9 cellular contexts compared by ENCODE assay signal in the genomic region with DNA sequence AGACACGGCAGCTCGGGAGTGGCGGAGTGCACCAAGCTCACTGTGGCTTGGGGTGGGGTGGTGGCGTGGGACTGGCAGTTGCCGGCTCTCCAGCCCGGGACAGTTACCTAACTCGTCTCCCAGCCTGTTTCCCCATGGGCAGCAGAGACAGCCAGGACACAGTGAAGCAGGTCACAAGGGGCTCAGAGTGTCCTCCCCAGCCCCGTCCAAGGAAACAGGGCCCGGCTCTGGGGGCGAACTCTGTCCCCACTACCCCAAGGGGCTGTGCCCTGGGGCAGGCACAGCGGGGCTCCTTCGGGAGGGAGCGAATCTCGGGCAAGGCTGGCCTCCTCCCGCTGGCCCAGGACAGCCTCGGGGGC. TPM values are rescaled to one million over a fixed set of nuclear protein-coding genes. Genes with fewer than 3 reads are reported as not detected.
A peak's percentile ranks its signal among the peaks of the same experiment; 100 is the strongest.
DNase-seq lines count a peak whose midpoint lies in the region; ATAC-seq and TF ChIP-seq lines count a peak whose summit lies in the region.
"Had no signal": no experiment of that assay in that cellular context is flagged by ENCODE, and none has a peak within 500 bp of the region (broad histone marks: within the 10 kb centered on the region; RNA-seq: fewer than 3 reads in every experiment).

No MANE protein-coding gene starts in this region.

- peak overlapping the region; percentile 7 for H3K4me3 ChIP-seq in CD4-positive, CD25-positive, alpha-beta regulatory T cell (ENCODE audit: low read depth, low read length)
- peak overlapping the region; percentile 45 for H3K4me3 ChIP-seq in HL-60 (replicated peaks; ENCODE audit: insufficient read depth, low read length)
- H3K4me3 ChIP-seq in mucosa of descending colon = peak overlapping the region; percentile 30

- intact Hi-C loops in mucosa of descending colon (cut with DNase I, micrococcal nuclease) = no loop called here

- H3K4me3 Mint-ChIP-seq in CD4-positive, CD25-positive, alpha-beta regulatory T cell = peak overlapping the region; percentile 82 to 93 (median 92)
- peak overlapping the region; percentile 81 for H3K4me3 Mint-ChIP-seq in chondrocyte (ENCODE audit: unreplicated experiment)

- H3K4me1 ChIP-seq in CD4-positive, CD25-positive, alpha-beta regulatory T cell (ENCODE audit: control insufficient read depth, insufficient read depth, low read length, poor library complexity, severe bottlenecking) = peaks cover 16% of the 10 kb centered on the region
- peaks cover 9% of the 10 kb centered on the region for H3K4me1 ChIP-seq in mucosa of descending colon (ENCODE audit: low read depth)

- peaks cover 10% of the 10 kb centered on the region for H3K27me3 Mint-ChIP-seq in CD4-positive, CD25-positive, alpha-beta regulatory T cell
- H3K27me3 Mint-ChIP-seq in chondrocyte (ENCODE audit: low read depth) = no peaks in the 10 kb centered on the region

- no peaks in the 10 kb centered on the region for H3K9me3 Mint-ChIP-seq in CD4-positive, CD25-positive, alpha-beta regulatory T cell
- peaks cover 4% of the 10 kb centered on the region for H3K9me3 Mint-ChIP-seq in chondrocyte (ENCODE audit: low read depth)

- no peaks in the 10 kb centered on the region for H3K9me3 ChIP-seq in CD4-positive, CD25-positive, alpha-beta regulatory T cell (ENCODE audit: control insufficient read depth in 2 of 2, low read length in 2 of 2)
- H3K9me3 ChIP-seq in mucosa of descending colon = no peaks in the 10 kb centered on the region

- H3K36me3 ChIP-seq in CD4-positive, CD25-positive, alpha-beta regulatory T cell (ENCODE audit: control insufficient read depth, insufficient read depth, low read length) = no peaks in the 10 kb centered on the region
- no peaks in the 10 kb centered on the region for H3K36me3 ChIP-seq in mucosa of descending colon (ENCODE audit: low read depth)

- DNase-seq in CD4-positive, CD25-positive, alpha-beta regulatory T cell = no peak
- DNase-seq in HL-60 (ENCODE audit: low read depth in 1 of 2, low spot score in 1 of 2) (no peak), chondrocyte (ENCODE audit: low spot score) (peak; percentile 82), mucosa of descending colon (peak; percentile 49 to 69 (median 62)), NCI-H2029 treated with DMSO at 0.1 percent for 48 hours (lab: John Stamatoyannopoulos, UW) (no peak), NCI-H748 treated with DMSO at 0.1 percent for 48 hours (lab: John Stamatoyannopoulos, UW) (no peak), NCI-H524 treated with DMSO at 0.1 percent for 48 hours (lab: John Stamatoyannopoulos, UW) (no peak)

- H3K27ac Mint-ChIP-seq in CD4-positive, CD25-positive, alpha-beta regulatory T cell = peak overlapping the region in 1 of 3 donors; percentile 72
- no peak overlapping the region for H3K27ac Mint-ChIP-seq in chondrocyte (ENCODE audit: unreplicated experiment)

- no peak for TF ChIP-seq CTCF in HL-60 (IDR thresholded peaks at IDR 0.05; ENCODE audit: insufficient read depth, low read length)
- TF ChIP-seq CTCF in chondrocyte (IDR thresholded peaks at IDR 0.05) = no peak
- TF ChIP-seq CTCF in mucosa of descending colon (IDR thresholded peaks at IDR 0.05) = no peak

- H3K27me3 ChIP-seq in CD4-positive, CD25-positive, alpha-beta regulatory T cell (ENCODE audit: control insufficient read depth, insufficient read depth, low read length) = no peaks in the 10 kb centered on the region
- H3K27me3 ChIP-seq in HL-60 (ENCODE audit: insufficient read depth, poor library complexity, severe bottlenecking) = peaks cover 8% of the 10 kb centered on the region

- no peaks in the 10 kb centered on the region for H3K36me3 Mint-ChIP-seq in CD4-positive, CD25-positive, alpha-beta regulatory T cell
- no peaks in the 10 kb centered on the region for H3K36me3 Mint-ChIP-seq in chondrocyte (ENCODE audit: low read depth)

- no peak overlapping the region for H3K27ac ChIP-seq in CD4-positive, CD25-positive, alpha-beta regulatory T cell (ENCODE audit: insufficient read depth, low read length, poor library complexity, severe bottlenecking)
- no peak overlapping the region for H3K27ac ChIP-seq in HL-60 (replicated peaks)

- no peak for ATAC-seq in CD4-positive, CD25-positive, alpha-beta regulatory T cell (ENCODE audit: low read depth in 2 of 2)
- ATAC-seq in mucosa of descending colon = peak; percentile 27
- no peak for ATAC-seq in GM21390 (IDR thresholded peaks at IDR 0.05; ENCODE audit: unreplicated experiment)

- peaks cover 5 to 47% (median 18%) of the 10 kb centered on the region in 4 donors for H3K4me1 Mint-ChIP-seq in CD4-positive, CD25-positive, alpha-beta regulatory T cell
- H3K4me1 Mint-ChIP-seq in chondrocyte (ENCODE audit: low read depth) = peaks cover 13% of the 10 kb centered on the region

RNA-seq across cellular contexts. Expression of a gene that starts 0.8 kb away (rescaled TPM):
- 2.1 TPM for total RNA-seq in CD4-positive, CD25-positive, alpha-beta regulatory T cell
- polyA plus RNA-seq in CD4-positive, CD25-positive, alpha-beta regulatory T cell = 1 to 10 TPM in 2 of 4 donors, under 1 TPM in 2; 0.92 to 1.5 (median 1.1) TPM
- total RNA-seq in chondrocyte (1.9 to 8.2 TPM (median 6.9 TPM) in 3 replicates), mucosa of descending colon (1 to 10 TPM; 7.0 to 8.7 (median 8.1) TPM)

RNA-seq across cellular contexts. Expression of a gene that starts 58.7 kb away (rescaled TPM):
- 0.64 TPM for total RNA-seq in CD4-positive, CD25-positive, alpha-beta regulatory T cell
- under 1 TPM in 1 of 4 donors, not detected in 3; 0.08 TPM for polyA plus RNA-seq in CD4-positive, CD25-positive, alpha-beta regulatory T cell
- total RNA-seq in chondrocyte (0.27 to 0.73 TPM (median 0.41 TPM) in 3 replicates), mucosa of descending colon (10 to 100 TPM in 1 of 3 donors, 1 to 10 TPM in 2; 4.4 to 34.5 (median 7.8) TPM)
- total RNA-seq: HT1080 had no signal

Comparison
In these comparisons a context has a peak if more than half of its experiments do, and no peak if none do; other contexts are left out.
1. DNase-seq: peak in chondrocyte (single experiment) and mucosa of descending colon (3 of 3); none in CD4-positive, CD25-positive, alpha-beta regulatory T cell (0 of 3), HL-60 (0 of 2), NCI-H2029 treated with DMSO at 0.1 percent for 48 hours (single experiment), NCI-H748 treated with DMSO at 0.1 percent for 48 hours (single experiment) and NCI-H524 treated with DMSO at 0.1 percent for 48 hours (single experiment).
2. Peak in every context shown above with its lines, with median percentiles within 50 percentile points of each other: H3K4me3 ChIP-seq.